8 cellular contexts compared by ENCODE assay signal in genomic region chr7:16833373-16833772, GRCh38. TPM values are rescaled to one million over a fixed set of nuclear protein-coding genes. Genes with fewer than 3 reads are reported as not detected.
"Had no signal": no experiment of that assay in that cellular context is flagged by ENCODE, and none has a peak within 500 bp of the region (broad histone marks: within the 10 kb centered on the region; RNA-seq: fewer than 3 reads in every experiment).

No MANE protein-coding gene starts in this region.

- H3K4me3 ChIP-seq: GM23248, HAP-1, K562 had no signal

- H3K9me3 ChIP-seq: HAP-1 had no signal

- H3K4me3 Mint-ChIP-seq: HFFc6 had no signal

- ATAC-seq: HCT116, K562 had no signal

- H3K9ac ChIP-seq: GM23248 had no signal

- DNase-seq: GM23248, HFFc6, IMR-90, KG1 had no signal

- H3K27ac Mint-ChIP-seq: HFFc6 had no signal

- H3K36me3 ChIP-seq: HAP-1 had no signal

- H3K27ac ChIP-seq: GM23248 had no signal

RNA-seq across cellular contexts. Expression of gene AGR2, which starts 28.6 kb away (rescaled TPM):
- total RNA-seq: GM23248, H1, HFFc6, IMR-90 had no signal
- polyA plus RNA-seq: GM23248, H1, IMR-90, K562 had no signal

RNA-seq across cellular contexts. Expression of gene AGR3, which starts 48.4 kb away (rescaled TPM):
- total RNA-seq: GM23248, H1, HFFc6, IMR-90, K562 had no signal
- polyA plus RNA-seq: GM23248, H1, IMR-90, K562 had no signal
